Comparison of ENCODE assay signal across 8 cellular contexts in genomic region chr6:139597781-139598368, GRCh38.
DNase-seq lines count a peak whose midpoint lies in the region; ATAC-seq and TF ChIP-seq lines count a peak whose summit lies in the region.

No MANE protein-coding gene starts in this region.

- H3K23ac ChIP-seq in neuronal stem cell (ENCODE audit: low read depth, low read length, poor library complexity) = no peak overlapping the region

- H3K9me3 ChIP-seq in Panc1 (ENCODE audit: control insufficient read depth, insufficient read depth, low read depth, low read length) (no peaks in the 10 kb centered on the region), neuronal stem cell (replicated peaks in 1 of 2; ENCODE audit: control insufficient read depth in 2 of 2, insufficient read depth in 1 of 2, low read depth in 1 of 2, low read length in 2 of 2) (no peaks in the 10 kb centered on the region)

- in situ Hi-C loops in Panc1 (cut with HindIII; ENCODE audit: low pct_unique_long_range_greater_than_20kb, low sequenced_read_pairs) = no loop called here

- intact Hi-C loops in Panc1 (cut with micrococcal nuclease; ENCODE audit: unreplicated experiment) = no loop called here

- BruUV-seq in Panc1 (replicated peaks; lab: Mats Ljungman, UMichigan) = no TSS peak

- H3K4me1 ChIP-seq in Panc1 (ENCODE audit: control insufficient read depth, insufficient read depth, low read length) (peaks cover 15% of the 10 kb centered on the region), neuronal stem cell (ENCODE audit: control insufficient read depth in 2 of 2, insufficient read depth in 1 of 2, low read depth in 1 of 2, low read length in 2 of 2) (peaks cover 14 to 16% of the 10 kb centered on the region in 2 donors)

- H3K27me3 Mint-ChIP-seq in activated T-cell treated with anti-CD3 and anti-CD28 coated beads, Interleukin-2, amount 50 U/mL, for 72 hours (ENCODE audit: low read depth) = no peaks in the 10 kb centered on the region

- no peaks in the 10 kb centered on the region for H3K79me1 ChIP-seq in neuronal stem cell (ENCODE audit: low read depth, low read length)

- ATAC-seq in Panc1 (peak; percentile 80), HG03159 (IDR thresholded peaks at IDR 0.05; ENCODE audit: unreplicated experiment) (no peak)
- ATAC-seq in activated T-cell treated with anti-CD3 and anti-CD28 coated beads, Interleukin-2, amount 50 U/mL, for 72 hours (replicated peaks in 1 of 2) = no peak

- no peak overlapping the region for H2BK15ac ChIP-seq in neuronal stem cell (ENCODE audit: low read length)

- no peak overlapping the region for H4K8ac ChIP-seq in neuronal stem cell (ENCODE audit: low read depth, low read length)

- no peak overlapping the region for H3K18ac ChIP-seq in neuronal stem cell (ENCODE audit: low read length)

- no peak overlapping the region for H3K4me3 ChIP-seq in AG10803 (ENCODE audit: low read length)
- H3K4me3 ChIP-seq in Panc1 (ENCODE audit: low read depth in 2 of 2, low read length in 2 of 2) = no peak overlapping the region
- H3K4me3 ChIP-seq in neuronal stem cell (ENCODE audit: low read length in 2 of 2) = no peak overlapping the region

- no CpG with 5 or more reads among the region's 6 CpGs for WGBS in neuronal stem cell (ENCODE audit: extremely low coverage in 2 of 2, insufficient read length in 2 of 2, insufficient replicate concordance in 1 of 2), 2 donors

- H3K4ac ChIP-seq in neuronal stem cell (ENCODE audit: low read length) = no peak overlapping the region

- DNase-seq in AG10803 (ENCODE audit: low read depth) = peak; percentile 99
- no peak for DNase-seq in Panc1 (ENCODE audit: low read depth, low spot score)
- peak; percentile 98 for DNase-seq in fibroblast of gingiva (ENCODE audit: low read depth)
- DNase-seq in neuronal stem cell (ENCODE audit: low spot score) = no peak
- DNase-seq in activated T-cell treated with anti-CD3 and anti-CD28 coated beads, Interleukin-2, amount 50 U/mL, for 1 hour = no peak
- no peak for DNase-seq in D341Med (ENCODE audit: low spot score)
- no peak for DNase-seq in activated T-cell treated with anti-CD3 and anti-CD28 coated beads, Interleukin-2, amount 50 U/mL, for 72 hours

- CTCF ChIA-PET in Panc1 (lab: Charles Lee) = no interaction called here

- no peak overlapping the region for H3K4me3 Mint-ChIP-seq in activated T-cell treated with anti-CD3 and anti-CD28 coated beads, Interleukin-2, amount 50 U/mL, for 72 hours

- H3K27me3 ChIP-seq in Panc1 (ENCODE audit: control insufficient read depth, insufficient read depth, low read length) = no peaks in the 10 kb centered on the region
- no peaks in the 10 kb centered on the region for H3K27me3 ChIP-seq in neuronal stem cell (ENCODE audit: control insufficient read depth in 3 of 3, insufficient read depth in 3 of 3, low read depth in 1 of 3, low read length in 3 of 3)

- no peak overlapping the region for H2BK5ac ChIP-seq in neuronal stem cell (ENCODE audit: low read length)

- H2BK120ac ChIP-seq in neuronal stem cell (ENCODE audit: low read depth, low read length) = no peak overlapping the region

- no peaks in the 10 kb centered on the region for H3K36me3 Mint-ChIP-seq in activated T-cell treated with anti-CD3 and anti-CD28 coated beads, Interleukin-2, amount 50 U/mL, for 72 hours (ENCODE audit: insufficient read depth in 2 of 2)

- H3K4me1 Mint-ChIP-seq in activated T-cell treated with anti-CD3 and anti-CD28 coated beads, Interleukin-2, amount 50 U/mL, for 72 hours (ENCODE audit: low read depth) = peaks cover 14% of the 10 kb centered on the region

- TF ChIP-seq CTCF in AG10803 (conservative IDR thresholded peaks at IDR 0.05; ENCODE audit: low read length) (no peak), Panc1 (IDR thresholded peaks at IDR 0.05) (no peak)

- POLR2A ChIA-PET in Panc1 (lab: Charles Lee) = no interaction called here

- peak overlapping the region; percentile 71 for H2AFZ ChIP-seq in neuronal stem cell (ENCODE audit: low read length)

- H3K4me2 ChIP-seq in neuronal stem cell (ENCODE audit: insufficient read depth, low read length, poor library complexity, severe bottlenecking) = no peak overlapping the region

- H3K27ac ChIP-seq in Panc1 (ENCODE audit: low read length) = peak overlapping the region; percentile 79
- no peak overlapping the region for H3K27ac ChIP-seq in neuronal stem cell (replicated peaks; ENCODE audit: low read length)

- no peak overlapping the region for H3K27ac Mint-ChIP-seq in activated T-cell treated with anti-CD3 and anti-CD28 coated beads, Interleukin-2, amount 50 U/mL, for 72 hours

- H3K9me3 Mint-ChIP-seq in activated T-cell treated with anti-CD3 and anti-CD28 coated beads, Interleukin-2, amount 50 U/mL, for 72 hours = no peaks in the 10 kb centered on the region

- H3K9ac ChIP-seq in neuronal stem cell (ENCODE audit: low read depth, low read length, poor library complexity) = no peak overlapping the region

- no peak overlapping the region for H2BK12ac ChIP-seq in neuronal stem cell (ENCODE audit: low read length)

- no peak overlapping the region for H2AK5ac ChIP-seq in neuronal stem cell (ENCODE audit: low read depth, low read length)

- no peaks in the 10 kb centered on the region for H3K36me3 ChIP-seq in Panc1 (ENCODE audit: control insufficient read depth, insufficient read depth, low read length)
- H3K36me3 ChIP-seq in neuronal stem cell (replicated peaks in 1 of 2; ENCODE audit: control insufficient read depth in 2 of 2, insufficient read depth in 2 of 2, low read length in 2 of 2) = no peaks in the 10 kb centered on the region

- no peak overlapping the region for H4K91ac ChIP-seq in neuronal stem cell (ENCODE audit: low read depth, low read length, poor library complexity)

- H3K14ac ChIP-seq in neuronal stem cell (ENCODE audit: low read length) = no peak overlapping the region

Comparison
In these comparisons a context has a peak if more than half of its experiments do, and no peak if none do; other contexts are left out.
1. DNase-seq: peak in AG10803 (single experiment) and fibroblast of gingiva (single experiment); none in Panc1 (single experiment), neuronal stem cell (single experiment), activated T-cell treated with anti-CD3 and anti-CD28 coated beads, Interleukin-2, amount 50 U/mL, for 1 hour (single experiment), D341Med (single experiment) and activated T-cell treated with anti-CD3 and anti-CD28 coated beads, Interleukin-2, amount 50 U/mL, for 72 hours (0 of 2).